In the genomic region with DNA sequence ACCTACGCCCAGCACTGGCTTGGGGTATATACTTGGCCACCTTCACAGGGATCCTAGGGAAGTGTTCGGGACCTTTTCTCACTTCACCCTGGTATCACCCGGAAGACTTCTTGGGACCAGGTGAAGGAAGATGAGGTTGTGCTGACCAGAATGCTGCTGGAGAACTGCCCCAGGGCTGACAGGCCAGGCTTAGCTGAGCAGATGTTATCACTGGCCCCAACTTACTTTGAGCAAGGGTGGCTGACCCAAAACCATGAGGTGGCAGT, we compare ENCODE assay signal across 2 cellular contexts.
A peak's percentile ranks its signal among the peaks of the same experiment; 100 is the strongest.
TF ChIP-seq lines count a peak whose summit lies in the region.

No MANE protein-coding gene starts in this region.

TF ChIP-seq in IMR-90, 13 proteins besides CTCF, POLR2A, EP300 and RAD21:
- TF ChIP-seq FOS (IDR thresholded peaks at IDR 0.05; ENCODE audit: low read depth, low read length) = no peak
- TF ChIP-seq SMC3 (IDR thresholded peaks at IDR 0.05; ENCODE audit: low read depth, low read length) = peak; percentile 20; the same call in 1 of the 2 replicates
- no peak for TF ChIP-seq NFE2L2 (IDR thresholded peaks at IDR 0.05; ENCODE audit: low read depth, low read length)
- no peak for TF ChIP-seq CHD1 (IDR thresholded peaks at IDR 0.05; ENCODE audit: low read depth, low read length)
TF ChIP-seq in IMR-90: peak in this region for 1.

TF ChIP-seq in H1, 55 proteins besides CTCF, POLR2A, EP300 and RAD21:
- TF ChIP-seq POLR2AphosphoS5 (IDR thresholded peaks at IDR 0.05; ENCODE audit: low read depth, low read length) = peak; percentile 94; the same call in 1 of the 2 replicates
- peak; percentile 31 for TF ChIP-seq TAF7 (optimal IDR thresholded peaks at IDR 0.05; ENCODE audit: borderline replicate concordance, low read depth, low read length)
- no peak for TF ChIP-seq RXRA (IDR thresholded peaks at IDR 0.05; ENCODE audit: insufficient read depth, low read depth, low read length)
